Comparison of ENCODE assay signal across 13 cellular contexts in the genomic region with DNA sequence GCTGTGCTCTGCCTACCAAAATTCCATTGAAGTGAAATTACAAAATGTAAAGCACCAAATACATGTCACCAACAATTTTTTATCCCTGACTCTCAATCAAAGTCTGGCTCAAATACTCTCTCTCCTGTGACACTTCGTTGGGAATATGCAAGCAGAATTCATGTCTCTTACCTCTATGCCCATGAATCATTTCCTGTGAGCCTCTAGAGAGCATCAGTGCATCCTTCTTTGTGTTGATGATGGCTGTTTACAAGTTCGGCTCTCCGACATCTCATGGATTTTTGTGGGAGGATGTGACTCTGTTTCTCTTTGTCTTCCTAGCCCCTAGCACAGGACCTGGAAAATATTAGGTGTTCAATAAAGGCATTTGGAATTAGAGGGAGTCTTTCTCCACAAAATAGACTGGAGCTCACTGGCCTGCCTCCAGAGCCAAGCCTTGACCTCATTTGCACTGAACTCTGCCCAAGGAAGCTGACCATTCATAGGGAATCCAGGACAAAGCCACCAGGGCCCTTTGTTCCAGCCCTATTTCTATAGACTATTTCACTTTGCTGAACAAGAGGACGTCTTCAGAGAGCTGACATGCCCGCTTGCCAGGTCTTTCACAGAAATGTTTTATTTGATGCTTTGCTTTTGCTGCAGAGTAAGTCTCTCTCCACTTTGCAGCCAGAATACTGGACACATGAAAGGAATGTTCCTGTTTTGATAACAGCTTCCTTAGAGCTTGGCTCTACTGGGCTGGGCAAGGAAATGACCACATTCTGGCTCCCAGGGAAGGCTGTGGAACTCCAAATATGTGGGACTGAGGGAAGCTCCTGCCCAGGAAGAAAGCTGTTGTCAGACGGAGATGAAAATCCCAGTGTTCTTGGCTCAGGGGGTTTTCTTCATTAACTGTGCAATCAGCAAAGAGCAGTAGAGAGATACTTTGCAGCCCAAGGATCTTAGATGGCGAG.
DNase-seq lines count a peak whose midpoint lies in the region; ATAC-seq and TF ChIP-seq lines count a peak whose summit lies in the region.
"Had no signal": no experiment of that assay in that cellular context is flagged by ENCODE, and none has a peak within 500 bp of the region (broad histone marks: within the 10 kb centered on the region; RNA-seq: fewer than 3 reads in every experiment).

No MANE protein-coding gene starts in this region.

- H2BK15ac ChIP-seq in mesendoderm (replicated peaks; ENCODE audit: low read depth): peak overlapping the region; percentile 77

- no peaks in the 10 kb centered on the region for H3K36me3 ChIP-seq in mesendoderm (ENCODE audit: control insufficient read depth, insufficient read depth, low read length)
- H3K36me3 ChIP-seq: adrenal gland had no signal

- no peaks in the 10 kb centered on the region for H3K4me1 Mint-ChIP-seq in activated CD8-positive, alpha-beta T cell treated with anti-CD3 and anti-CD28 coated beads for 36 hours (ENCODE audit: low read depth)
- H3K4me1 Mint-ChIP-seq: stimulated activated memory B cell treated with anti-CD40 and anti-IgM and Interleukin-4, amounts not matched to agents 10 μg/mL and 1 μg/mL and 100 μg/mL, for 72 hours had no signal

- no peak overlapping the region for H3K27ac Mint-ChIP-seq in activated CD8-positive, alpha-beta T cell treated with anti-CD3 and anti-CD28 coated beads for 36 hours
- H3K27ac Mint-ChIP-seq: stimulated activated memory B cell treated with anti-CD40 and anti-IgM and Interleukin-4, amounts not matched to agents 10 μg/mL and 1 μg/mL and 100 μg/mL, for 72 hours had no signal

- H3K9me3 Mint-ChIP-seq in activated CD8-positive, alpha-beta T cell treated with anti-CD3 and anti-CD28 coated beads for 36 hours: no peaks in the 10 kb centered on the region
- H3K9me3 Mint-ChIP-seq: stimulated activated memory B cell treated with anti-CD40 and anti-IgM and Interleukin-4, amounts not matched to agents 10 μg/mL and 1 μg/mL and 100 μg/mL, for 72 hours had no signal

- no peaks in the 10 kb centered on the region for H3K79me1 ChIP-seq in mesendoderm (ENCODE audit: low read length)

- peak overlapping the region; percentile 91 for H3K4ac ChIP-seq in mesendoderm (ENCODE audit: low read depth, low read length)

- H3K4me3 ChIP-seq in epithelial cell of proximal tubule (ENCODE audit: low read depth, low read length) (no peak overlapping the region), mesendoderm (ENCODE audit: low read length) (no peak overlapping the region)
- H3K4me3 ChIP-seq: adrenal gland, GM12878 had no signal

- no peak for TF ChIP-seq CTCF in epithelial cell of proximal tubule (conservative IDR thresholded peaks at IDR 0.05; ENCODE audit: low read depth, low read length)
- TF ChIP-seq CTCF in activated CD8-positive, alpha-beta T cell treated with anti-CD3 and anti-CD28 coated beads for 36 hours (IDR thresholded peaks at IDR 0.05): no peak

- H3K56ac ChIP-seq in mesendoderm (ENCODE audit: low read length): no peak overlapping the region

- no CpG with 5 or more reads among the region's 7 CpGs for WGBS in mesendoderm (ENCODE audit: extremely low coverage, insufficient coverage, low lambda C conversion rate)

- peak overlapping the region; percentile 77 for H3K18ac ChIP-seq in mesendoderm (ENCODE audit: low read length)

- DNase-seq in ACHN (peak; percentile 29), NCI-H226 (peak; percentile 98), epithelial cell of proximal tubule (ENCODE audit: low read depth) (peak; percentile 42), mesendoderm (peak; percentile 89), activated gamma-delta T cell (lab: John Stamatoyannopoulos, UW) (no peak), NCI-H1436 treated with DMSO at 0.1 percent for 48 hours (lab: John Stamatoyannopoulos, UW) (no peak), NCI-H2171 treated with DMSO at 0.1 percent for 48 hours (lab: John Stamatoyannopoulos, UW) (no peak)
- DNase-seq in activated CD8-positive, alpha-beta T cell treated with anti-CD3 and anti-CD28 coated beads for 36 hours: no peak
- DNase-seq: activated CD4-positive, alpha-beta T cell treated with anti-CD3 and anti-CD28 coated beads for 4 hours had no signal

- no peak overlapping the region for H2BK120ac ChIP-seq in mesendoderm (ENCODE audit: low read depth, low read length)

- H3K4me2 ChIP-seq in mesendoderm (ENCODE audit: low read length): no peak overlapping the region

- no peak overlapping the region for H4K8ac ChIP-seq in mesendoderm (ENCODE audit: low read depth, low read length)

- H3K79me2 ChIP-seq in mesendoderm (ENCODE audit: control insufficient read depth, insufficient read depth, low read length): no peaks in the 10 kb centered on the region

- intact Hi-C loops in activated CD8-positive, alpha-beta T cell treated with anti-CD3 and anti-CD28 coated beads for 36 hours (cut with micrococcal nuclease): no loop called here

- CTCF ChIA-PET in activated CD8-positive, alpha-beta T cell treated with anti-CD3 and anti-CD28 coated beads for 36 hours (lab: Charles Lee): no interaction called here

- peaks cover 2% of the 10 kb centered on the region for H3K4me1 ChIP-seq in mesendoderm (ENCODE audit: control insufficient read depth, low read depth, low read length)

- H3K23ac ChIP-seq in mesendoderm (ENCODE audit: low read length): no peak overlapping the region

- no peak overlapping the region for H3K9ac ChIP-seq in mesendoderm (ENCODE audit: low read length)

- no peak overlapping the region for H4K5ac ChIP-seq in mesendoderm (ENCODE audit: low read length)

- in situ Hi-C loops in ACHN (cut with HindIII; ENCODE audit: low pct_ligation_motif_present, low pct_unique_long_range_greater_than_20kb, low sequenced_read_pairs): no loop called here

- ATAC-seq in activated CD8-positive, alpha-beta T cell treated with anti-CD3 and anti-CD28 coated beads for 36 hours: no peak
- ATAC-seq: GM12878; stimulated activated memory B cell treated with anti-CD40 and anti-IgM and Interleukin-4, amounts not matched to agents 10 μg/mL and 1 μg/mL and 100 μg/mL, for 72 hours had no signal

- H3K27me3 Mint-ChIP-seq in activated CD8-positive, alpha-beta T cell treated with anti-CD3 and anti-CD28 coated beads for 36 hours: peaks cover 13% of the 10 kb centered on the region

- H3K27ac ChIP-seq in mesendoderm (ENCODE audit: low read depth, low read length): no peak overlapping the region
- H3K27ac ChIP-seq: C4-2B had no signal

- no peak overlapping the region for H2AK5ac ChIP-seq in mesendoderm (ENCODE audit: low read length)

- no peaks in the 10 kb centered on the region for H3K36me3 Mint-ChIP-seq in activated CD8-positive, alpha-beta T cell treated with anti-CD3 and anti-CD28 coated beads for 36 hours (ENCODE audit: low read depth)
- H3K36me3 Mint-ChIP-seq: stimulated activated memory B cell treated with anti-CD40 and anti-IgM and Interleukin-4, amounts not matched to agents 10 μg/mL and 1 μg/mL and 100 μg/mL, for 72 hours had no signal

- no peaks in the 10 kb centered on the region for H3K27me3 ChIP-seq in mesendoderm (ENCODE audit: insufficient read depth, low read length, poor library complexity)
- H3K27me3 ChIP-seq: adrenal gland had no signal

- no peak overlapping the region for H2BK5ac ChIP-seq in mesendoderm (ENCODE audit: low read length)

- POLR2A ChIA-PET in activated CD8-positive, alpha-beta T cell treated with anti-CD3 and anti-CD28 coated beads for 36 hours (lab: Charles Lee): interaction anchor here (0.6 to 1.2 kb wide), 2 partner anchors 12 to 16 kb away, joined by 3 read pairs; no protein-coding TSS in a partner anchor

- no peak overlapping the region for H3K4me3 Mint-ChIP-seq in activated CD8-positive, alpha-beta T cell treated with anti-CD3 and anti-CD28 coated beads for 36 hours
- H3K4me3 Mint-ChIP-seq: stimulated activated memory B cell treated with anti-CD40 and anti-IgM and Interleukin-4, amounts not matched to agents 10 μg/mL and 1 μg/mL and 100 μg/mL, for 72 hours had no signal

Comparison
In these comparisons a context has a peak if more than half of its experiments do, and no peak if none do; other contexts are left out.
1. DNase-seq: peak in ACHN (single experiment), NCI-H226 (single experiment), epithelial cell of proximal tubule (single experiment) and mesendoderm (single experiment); none in activated gamma-delta T cell (single experiment), activated CD8-positive, alpha-beta T cell treated with anti-CD3 and anti-CD28 coated beads for 36 hours (single experiment), NCI-H1436 treated with DMSO at 0.1 percent for 48 hours (single experiment) and NCI-H2171 treated with DMSO at 0.1 percent for 48 hours (single experiment).